28 cellular contexts compared by ENCODE assay signal in the genomic region with DNA sequence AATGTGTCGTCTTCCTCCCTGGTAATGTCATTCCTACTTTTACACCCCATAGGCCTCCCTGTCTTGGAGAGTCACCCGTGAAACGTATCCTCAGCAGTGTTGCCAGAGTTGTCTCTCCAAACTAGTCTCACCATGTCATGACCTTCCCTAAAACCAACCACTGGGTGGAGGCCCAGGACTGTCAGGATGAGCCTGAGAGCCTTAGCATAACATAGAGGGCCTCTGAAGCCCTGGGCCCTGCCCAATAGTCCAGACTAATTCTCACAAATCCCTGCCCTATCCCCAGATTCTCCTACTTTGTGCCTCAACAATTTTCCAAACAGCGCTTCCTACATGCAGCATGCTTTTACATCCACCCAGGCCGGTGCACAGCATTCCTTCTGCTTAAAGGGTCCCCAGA. TPM values are rescaled to one million over a fixed set of nuclear protein-coding genes. Genes with fewer than 3 reads are reported as not detected.
"Had no signal": no experiment of that assay in that cellular context is flagged by ENCODE, and none has a peak within 500 bp of the region (broad histone marks: within the 10 kb centered on the region; RNA-seq: fewer than 3 reads in every experiment).

No MANE protein-coding gene starts in this region.

- FAIRE-seq: endothelial cell of umbilical vein, kidney had no signal

- ATAC-seq: gastrocnemius medialis; heart right ventricle; left cardiac atrium; left ventricle myocardium superior; mucosa of descending colon; natural killer cell; stimulated activated effector memory CD8-positive, alpha-beta T cell treated with anti-CD3 and anti-CD28 coated beads, Interleukin-12 subunit alpha, Interleukin-12 subunit beta, amount 100 ng/mL, for 72 hours; stimulated activated naive CD8-positive, alpha-beta T cell treated with anti-CD3 and anti-CD28 coated beads, Interleukin-15, Interleukin-2, amounts not matched to agents 100 U/mL and 50 U/mL, for 24 hours; upper lobe of right lung had no signal

- H3K4me3 ChIP-seq: colonic mucosa, gastrocnemius medialis, heart right ventricle, mucosa of descending colon, right atrium auricular region, suprapubic skin, tibial artery, upper lobe of right lung, vagina had no signal

- H3K27ac ChIP-seq: colonic mucosa, gastrocnemius medialis, heart right ventricle, right atrium auricular region, suprapubic skin, tibial artery, upper lobe of right lung, vagina had no signal

- H3K4me1 Mint-ChIP-seq: natural killer cell; stimulated activated effector memory CD8-positive, alpha-beta T cell treated with anti-CD3 and anti-CD28 coated beads, Interleukin-12 subunit alpha, Interleukin-12 subunit beta, amount 100 ng/mL, for 72 hours had no signal

- H3K9me3 Mint-ChIP-seq: natural killer cell; neural crest cell; stimulated activated effector memory CD8-positive, alpha-beta T cell treated with anti-CD3 and anti-CD28 coated beads, Interleukin-12 subunit alpha, Interleukin-12 subunit beta, amount 100 ng/mL, for 72 hours had no signal

- H3K4me3 Mint-ChIP-seq: natural killer cell; neural crest cell; stimulated activated effector memory CD8-positive, alpha-beta T cell treated with anti-CD3 and anti-CD28 coated beads, Interleukin-12 subunit alpha, Interleukin-12 subunit beta, amount 100 ng/mL, for 72 hours had no signal

- DNase-seq: cerebellar nuclear complex; colonic mucosa; dermis blood vessel endothelial cell; erythroblast; gastrocnemius medialis; heart right ventricle; hypothalamus; kidney; left cardiac atrium; left ventricle myocardium superior; mucosa of descending colon; natural killer cell; posterior cingulate gyrus; stimulated activated CD4-positive, alpha-beta T cell treated with anti-CD3 and anti-CD28 coated beads, Interleukin-4, amount 100 ng/mL, for 1 hour; stimulated activated CD8-positive, alpha-beta memory T cell treated with anti-CD3 and anti-CD28 coated beads, Interleukin-4, amount 100 ng/mL, for 48 hours; stimulated activated naive CD8-positive, alpha-beta T cell treated with anti-CD3 and anti-CD28 coated beads, Interleukin-15, Interleukin-2, amounts not matched to agents 100 U/mL and 50 U/mL, for 24 hours; tibial artery; upper lobe of right lung had no signal

- H3K27ac Mint-ChIP-seq: natural killer cell; stimulated activated effector memory CD8-positive, alpha-beta T cell treated with anti-CD3 and anti-CD28 coated beads, Interleukin-12 subunit alpha, Interleukin-12 subunit beta, amount 100 ng/mL, for 72 hours had no signal

- H3K9me3 ChIP-seq: colonic mucosa, gastrocnemius medialis, heart right ventricle, mucosa of descending colon, right atrium auricular region, suprapubic skin, tibial artery, upper lobe of right lung, vagina had no signal

- H3K27me3 ChIP-seq: colonic mucosa, gastrocnemius medialis, heart right ventricle, right atrium auricular region, suprapubic skin, tibial artery, upper lobe of right lung, vagina had no signal

- H3K36me3 ChIP-seq: colonic mucosa, gastrocnemius medialis, heart right ventricle, right atrium auricular region, suprapubic skin, tibial artery, upper lobe of right lung, vagina had no signal

- H3K4me1 ChIP-seq: colonic mucosa, gastrocnemius medialis, heart right ventricle, right atrium auricular region, tibial artery, upper lobe of right lung, vagina had no signal

- H3K36me3 Mint-ChIP-seq: natural killer cell; stimulated activated effector memory CD8-positive, alpha-beta T cell treated with anti-CD3 and anti-CD28 coated beads, Interleukin-12 subunit alpha, Interleukin-12 subunit beta, amount 100 ng/mL, for 72 hours had no signal

RNA-seq across cellular contexts. Expression of a gene that starts 29.3 kb away (rescaled TPM):
- total RNA-seq: dermis blood vessel endothelial cell, endothelial cell of umbilical vein, fibroblast of lung, gastrocnemius medialis, heart right ventricle, kidney, left cardiac atrium, left ventricle myocardium superior, lung microvascular endothelial cell, natural killer cell, neural crest cell, osteocyte, pulmonary artery endothelial cell, right atrium auricular region, upper lobe of right lung, vagina had no signal
- polyA plus RNA-seq: endothelial cell of umbilical vein, fibroblast of lung, heart right ventricle had no signal
